Comparison of ENCODE assay signal across 1 cellular context in the genomic region with DNA sequence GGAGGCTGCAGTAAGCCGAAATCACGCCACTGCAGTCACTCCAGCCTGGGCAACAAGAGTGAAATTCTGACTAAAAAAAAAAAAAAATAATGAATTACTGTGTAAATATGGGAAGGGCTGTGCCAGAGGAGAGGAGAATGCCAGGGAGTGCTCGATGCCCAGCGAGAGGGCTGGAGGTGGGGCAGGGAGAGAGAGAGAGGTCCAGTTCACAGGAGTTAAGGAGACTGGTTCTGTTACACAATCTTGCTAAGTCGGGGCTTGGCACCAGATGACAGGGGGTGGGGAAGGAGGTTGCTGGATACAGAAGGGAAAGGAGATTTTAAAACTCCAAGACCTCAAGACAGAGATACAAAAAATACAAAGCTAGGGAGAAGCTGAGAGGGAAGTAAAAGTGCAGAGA.
TF ChIP-seq lines count a peak whose summit lies in the region.

No MANE protein-coding gene starts in this region.

TF ChIP-seq in GM23338, 12 proteins besides CTCF, POLR2A, EP300 and RAD21 (continued from another document):
- TF ChIP-seq NANOG (IDR thresholded peaks at IDR 0.05; ENCODE audit: borderline replicate concordance) (no peak), JUNB (IDR thresholded peaks at IDR 0.05; ENCODE audit: unreplicated experiment) (no peak), ZNF114 (CRISPR knock-in tag; IDR thresholded peaks at IDR 0.05) (no peak), EZH2phosphoT487 (IDR thresholded peaks at IDR 0.05; ENCODE audit: unreplicated experiment) (no peak), STAT1 (IDR thresholded peaks at IDR 0.05; ENCODE audit: unreplicated experiment) (no peak), ZNF331 (CRISPR knock-in tag; IDR thresholded peaks at IDR 0.05; ENCODE audit: low read depth) (no peak)
- TF ChIP-seq, protein P1, sequence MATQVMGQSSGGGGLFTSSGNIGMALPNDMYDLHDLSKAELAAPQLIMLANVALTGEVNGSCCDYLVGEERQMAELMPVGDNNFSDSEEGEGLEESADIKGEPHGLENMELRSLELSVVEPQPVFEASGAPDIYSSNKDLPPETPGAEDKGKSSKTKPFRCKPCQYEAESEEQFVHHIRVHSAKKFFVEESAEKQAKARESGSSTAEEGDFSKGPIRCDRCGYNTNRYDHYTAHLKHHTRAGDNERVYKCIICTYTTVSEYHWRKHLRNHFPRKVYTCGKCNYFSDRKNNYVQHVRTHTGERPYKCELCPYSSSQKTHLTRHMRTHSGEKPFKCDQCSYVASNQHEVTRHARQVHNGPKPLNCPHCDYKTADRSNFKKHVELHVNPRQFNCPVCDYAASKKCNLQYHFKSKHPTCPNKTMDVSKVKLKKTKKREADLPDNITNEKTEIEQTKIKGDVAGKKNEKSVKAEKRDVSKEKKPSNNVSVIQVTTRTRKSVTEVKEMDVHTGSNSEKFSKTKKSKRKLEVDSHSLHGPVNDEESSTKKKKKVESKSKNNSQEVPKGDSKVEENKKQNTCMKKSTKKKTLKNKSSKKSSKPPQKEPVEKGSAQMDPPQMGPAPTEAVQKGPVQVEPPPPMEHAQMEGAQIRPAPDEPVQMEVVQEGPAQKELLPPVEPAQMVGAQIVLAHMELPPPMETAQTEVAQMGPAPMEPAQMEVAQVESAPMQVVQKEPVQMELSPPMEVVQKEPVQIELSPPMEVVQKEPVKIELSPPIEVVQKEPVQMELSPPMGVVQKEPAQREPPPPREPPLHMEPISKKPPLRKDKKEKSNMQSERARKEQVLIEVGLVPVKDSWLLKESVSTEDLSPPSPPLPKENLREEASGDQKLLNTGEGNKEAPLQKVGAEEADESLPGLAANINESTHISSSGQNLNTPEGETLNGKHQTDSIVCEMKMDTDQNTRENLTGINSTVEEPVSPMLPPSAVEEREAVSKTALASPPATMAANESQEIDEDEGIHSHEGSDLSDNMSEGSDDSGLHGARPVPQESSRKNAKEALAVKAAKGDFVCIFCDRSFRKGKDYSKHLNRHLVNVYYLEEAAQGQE (IDR thresholded peaks at IDR 0.05; ENCODE audit: unreplicated experiment), result no peak
